In the genomic region with DNA sequence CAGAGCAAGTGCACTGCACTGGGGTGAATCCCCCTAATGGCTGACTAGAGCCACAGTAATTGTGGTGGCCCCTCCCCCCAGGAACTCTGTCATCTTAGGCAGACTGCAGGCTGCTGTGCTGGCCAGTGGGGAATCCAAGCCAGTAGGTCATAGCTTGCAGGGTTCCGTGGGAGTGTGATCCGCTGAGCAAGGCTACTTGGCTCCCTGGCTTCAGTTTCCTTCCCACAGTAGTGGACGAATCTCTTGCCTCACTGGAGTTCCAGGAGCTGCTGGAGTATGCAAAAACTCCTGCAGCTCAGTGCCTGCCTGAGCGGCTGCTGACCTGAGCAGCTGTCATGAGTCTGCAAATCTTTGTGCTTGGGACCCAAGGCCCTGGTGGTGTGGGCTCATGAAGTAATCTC, we compare ENCODE assay signal across 17 cellular contexts. TPM values are rescaled to one million over a fixed set of nuclear protein-coding genes. Genes with fewer than 3 reads are reported as not detected.
DNase-seq lines count a peak whose midpoint lies in the region; ATAC-seq and TF ChIP-seq lines count a peak whose summit lies in the region.
"Had no signal": no experiment of that assay in that cellular context is flagged by ENCODE, and none has a peak within 500 bp of the region (broad histone marks: within the 10 kb centered on the region; RNA-seq: fewer than 3 reads in every experiment).

No MANE protein-coding gene starts in this region.

- H2BK20ac ChIP-seq in H9 (ENCODE audit: low read depth, low read length, poor library complexity, severe bottlenecking), result no peak overlapping the region

- H3K27ac ChIP-seq in H9 (ENCODE audit: insufficient read length, low read depth, low read length) (no peak overlapping the region), foreskin keratinocyte (no peak overlapping the region), neural progenitor cell (no peak overlapping the region)
- H3K27ac ChIP-seq: BLaER1, prostate gland had no signal

- H3K9ac ChIP-seq in H9 (ENCODE audit: extremely low read depth, insufficient read length, low read length) (no peak overlapping the region), neural progenitor cell (no peak overlapping the region)
- H3K9ac ChIP-seq: BLaER1, SK-N-SH had no signal

- H2AFZ ChIP-seq in H9 (ENCODE audit: low read length) (no peak overlapping the region), neural progenitor cell (replicated peaks) (peak overlapping the region; percentile 98)

- no peak overlapping the region for H3K4ac ChIP-seq in H9 (ENCODE audit: low read depth, low read length)

- H3K23me2 ChIP-seq in H9 (ENCODE audit: insufficient read length, low read depth, low read length, poor library complexity, severe bottlenecking), result peaks cover 2% of the 10 kb centered on the region

- no peak overlapping the region for H3K23ac ChIP-seq in H9 (ENCODE audit: insufficient read length, low read depth, low read length)

- H3K79me2 ChIP-seq in H9 (ENCODE audit: insufficient read depth, low read length), result no peaks in the 10 kb centered on the region
- H3K79me2 ChIP-seq in neural progenitor cell (ENCODE audit: low read depth), result no peaks in the 10 kb centered on the region

- no peaks in the 10 kb centered on the region for H3K9me3 ChIP-seq in H9 (ENCODE audit: control insufficient read depth, low read depth, low read length)
- no peaks in the 10 kb centered on the region for H3K9me3 ChIP-seq in neural progenitor cell (ENCODE audit: low read depth)
- H3K9me3 ChIP-seq in T-helper 17 cell (ENCODE audit: control insufficient read depth, low read length, poor library complexity, severe bottlenecking), result no peaks in the 10 kb centered on the region
- H3K9me3 ChIP-seq: prostate gland, SK-N-SH had no signal

- no peak overlapping the region for H2BK5ac ChIP-seq in H9 (ENCODE audit: insufficient read length, low read length)

- H3K4me3 Mint-ChIP-seq in H9 (no peak overlapping the region), neural progenitor cell (no peak overlapping the region), T-helper 17 cell (no peak overlapping the region)
- H3K4me3 Mint-ChIP-seq in effector memory CD8-positive, alpha-beta T cell, result no peak overlapping the region
- H3K4me3 Mint-ChIP-seq: activated naive CD4-positive, alpha-beta T cell treated with anti-CD3 and anti-CD28 coated beads for 36 hours had no signal

- H3K14ac ChIP-seq in H9 (ENCODE audit: insufficient read depth, low read length), result peak overlapping the region; percentile 26; the same call in 1 of the 2 replicates

- H3K36me3 Mint-ChIP-seq in H9 (ENCODE audit: insufficient read depth in 1 of 3, low read depth in 3 of 3) (peaks cover 14 to 25% (median 20%) of the 10 kb centered on the region in 3 experiments), neural progenitor cell (no peaks in the 10 kb centered on the region), T-helper 17 cell (ENCODE audit: low read depth) (no peaks in the 10 kb centered on the region)
- H3K36me3 Mint-ChIP-seq in effector memory CD8-positive, alpha-beta T cell (ENCODE audit: insufficient read depth), result no peaks in the 10 kb centered on the region

- H3K4me2 ChIP-seq in H9 (ENCODE audit: insufficient read depth, insufficient read length, low read length) (no peak overlapping the region), neural progenitor cell (peak overlapping the region; percentile 42)
- H3K4me2 ChIP-seq: BLaER1, SK-N-SH had no signal

- no peak overlapping the region for H4K91ac ChIP-seq in H9 (ENCODE audit: insufficient read length, low read depth, low read length)

- no peaks in the 10 kb centered on the region for H3K36me3 ChIP-seq in neural progenitor cell
- H3K36me3 ChIP-seq: BLaER1, prostate gland had no signal

- H3K4me1 ChIP-seq in H9 (ENCODE audit: insufficient read depth, low read length) (no peaks in the 10 kb centered on the region), foreskin keratinocyte (peaks cover 5% of the 10 kb centered on the region), neural progenitor cell (peaks cover 8% of the 10 kb centered on the region)
- H3K4me1 ChIP-seq: BLaER1, prostate gland had no signal

- no peak overlapping the region for H2BK120ac ChIP-seq in H9 (ENCODE audit: low read depth, low read length, poor library complexity, severe bottlenecking)

- H3K9me3 Mint-ChIP-seq in H9, result peaks cover 29 to 32% of the 10 kb centered on the region in 2 experiments
- peaks cover 18% of the 10 kb centered on the region for H3K9me3 Mint-ChIP-seq in neural progenitor cell
- H3K9me3 Mint-ChIP-seq in effector memory CD8-positive, alpha-beta T cell, result peaks cover 11 to 12% of the 10 kb centered on the region in 2 donors

- H3K27ac Mint-ChIP-seq in H9, result 0 out of 7 replicates have a peak overlapping the region, but pooled peaks of 1 of the 3 experiments have one; percentile 29
- peak overlapping the region; percentile 62 for H3K27ac Mint-ChIP-seq in neural progenitor cell
- no peak overlapping the region for H3K27ac Mint-ChIP-seq in effector memory CD8-positive, alpha-beta T cell
- H3K27ac Mint-ChIP-seq in T-helper 17 cell, result no peak overlapping the region
- H3K27ac Mint-ChIP-seq: activated naive CD4-positive, alpha-beta T cell treated with anti-CD3 and anti-CD28 coated beads for 36 hours; IgD-negative memory B cell had no signal

- H4K5ac ChIP-seq in H9 (ENCODE audit: insufficient read length, low read depth, low read length), result no peak overlapping the region

- H4K20me1 ChIP-seq in H9 (ENCODE audit: control insufficient read depth, insufficient read depth, insufficient read length) (no peaks in the 10 kb centered on the region), neural progenitor cell (ENCODE audit: low read depth) (no peaks in the 10 kb centered on the region)
- H4K20me1 ChIP-seq: BLaER1 had no signal

- H3K18ac ChIP-seq in H9 (ENCODE audit: insufficient read length, low read depth, low read length), result peak overlapping the region; percentile 47

- no peak overlapping the region for H4K8ac ChIP-seq in H9 (replicated peaks; ENCODE audit: insufficient read length, low read depth, low read length)

- DNase-seq in H9 (peak; percentile 79), RKO (ENCODE audit: low spot score) (peak; percentile 8), foreskin keratinocyte (no peak), neural progenitor cell (ENCODE audit: low spot score) (peak; percentile 64), NCI-H2171 (lab: John Stamatoyannopoulos, UW) (no peak), T-helper 17 cell (no peak), DMS79 treated with DMSO at 0.1 percent for 48 hours (lab: John Stamatoyannopoulos, UW) (no peak)
- no peak for DNase-seq in effector memory CD8-positive, alpha-beta T cell
- DNase-seq: activated naive CD4-positive, alpha-beta T cell treated with anti-CD3 and anti-CD28 coated beads for 36 hours; effector CD8-positive, alpha-beta T cell; foreskin fibroblast; SK-N-SH had no signal

- no peak overlapping the region for H2BK15ac ChIP-seq in H9 (ENCODE audit: low read depth, low read length)

- H3T11ph ChIP-seq in H9 (ENCODE audit: low read length), result no peak overlapping the region

- H3K27me3 Mint-ChIP-seq in H9 (ENCODE audit: low read depth), result no peaks in the 10 kb centered on the region; the same call in 1 of the 2 replicates
- no peaks in the 10 kb centered on the region for H3K27me3 Mint-ChIP-seq in neural progenitor cell (ENCODE audit: insufficient read depth, low read depth)
- H3K27me3 Mint-ChIP-seq in effector memory CD8-positive, alpha-beta T cell, result peaks cover 29 to 54% of the 10 kb centered on the region in 2 donors
- peaks cover 7% of the 10 kb centered on the region for H3K27me3 Mint-ChIP-seq in T-helper 17 cell

- no peak overlapping the region for H3K56ac ChIP-seq in H9 (ENCODE audit: insufficient read length, low read depth, low read length)

- no peaks in the 10 kb centered on the region for H3K27me3 ChIP-seq in H9 (ENCODE audit: insufficient read depth, low read length)
- H3K27me3 ChIP-seq in foreskin keratinocyte, result no peaks in the 10 kb centered on the region
- no peaks in the 10 kb centered on the region for H3K27me3 ChIP-seq in neural progenitor cell
- H3K27me3 ChIP-seq: BLaER1 had no signal

- H2AK5ac ChIP-seq in H9 (ENCODE audit: insufficient read length, low read length), result no peak overlapping the region

- H3K4me1 Mint-ChIP-seq in H9 (peaks cover 13 to 15% of the 10 kb centered on the region in 2 experiments), neural progenitor cell (peaks cover 4% of the 10 kb centered on the region), T-helper 17 cell (no peaks in the 10 kb centered on the region)
- no peaks in the 10 kb centered on the region for H3K4me1 Mint-ChIP-seq in effector memory CD8-positive, alpha-beta T cell (ENCODE audit: low read depth in 2 of 2)
- H3K4me1 Mint-ChIP-seq: IgD-negative memory B cell had no signal

- ATAC-seq in foreskin keratinocyte (peak; percentile 40), T-helper 17 cell (no peak)
- ATAC-seq in effector memory CD8-positive, alpha-beta T cell (replicated peaks), result no peak

- TF ChIP-seq CTCF in H9 (conservative IDR thresholded peaks at IDR 0.05) (no peak; the same call in 2 of the 3 replicates), foreskin keratinocyte (conservative IDR thresholded peaks at IDR 0.05) (no peak), neural progenitor cell (IDR thresholded peaks at IDR 0.05) (no peak)

- no peak overlapping the region for H2BK12ac ChIP-seq in H9 (ENCODE audit: insufficient read length, low read depth, low read length)

- WGBS in H9 (ENCODE audit: extremely low coverage, insufficient read length, low lambda C conversion rate), result no CpG with 5 or more reads among the region's 4 CpGs

- H3K79me1 ChIP-seq in H9 (ENCODE audit: insufficient read depth, low read depth, low read length, poor library complexity, severe bottlenecking), result no peaks in the 10 kb centered on the region

- no peak overlapping the region for H3K4me3 ChIP-seq in neural progenitor cell
- H3K4me3 ChIP-seq: BLaER1, prostate gland had no signal

- H3F3A ChIP-seq in neural progenitor cell (ENCODE audit: low read depth), result no peaks in the 10 kb centered on the region

RNA-seq across cellular contexts. Expression of a gene that starts 13.2 kb away (rescaled TPM):
- total RNA-seq in H9 (2021), result not detected in 2 replicates
- total RNA-seq in foreskin keratinocyte, result not detected in 2 replicates
- 0.06 TPM in 1 of 2 replicates, not detected in the other for polyA plus RNA-seq in foreskin keratinocyte
- total RNA-seq in neural progenitor cell (ENCODE audit: low replicate concordance), result not detected in 2 replicates
- total RNA-seq in T-helper 17 cell, result not detected
- total RNA-seq: activated naive CD4-positive, alpha-beta T cell treated with anti-CD3 and anti-CD28 coated beads for 36 hours; H4; prostate gland; subcutaneous adipose tissue had no signal
- polyA plus RNA-seq: IgD-negative memory B cell, SK-N-SH had no signal

RNA-seq across cellular contexts. Expression of a gene that starts 25.5 kb away (rescaled TPM):
- total RNA-seq in H9 (2021) (not detected in 2 replicates), foreskin keratinocyte (not detected in 2 replicates), neural progenitor cell (ENCODE audit: low replicate concordance) (not detected in 2 replicates), T-helper 17 cell (under 1 TPM in 1 of 2 donors, not detected in 1; 0.55 TPM)
- 0.16 TPM in 1 of 2 replicates, not detected in the other for polyA plus RNA-seq in foreskin keratinocyte
- total RNA-seq: activated naive CD4-positive, alpha-beta T cell treated with anti-CD3 and anti-CD28 coated beads for 36 hours; H4 had no signal
- polyA plus RNA-seq: IgD-negative memory B cell had no signal

RNA-seq across cellular contexts. Expression of a gene that starts 46.5 kb away (rescaled TPM):
- total RNA-seq in H9 (2021), result not detected in 2 replicates
- not detected in 2 replicates for total RNA-seq in foreskin keratinocyte
- polyA plus RNA-seq in foreskin keratinocyte, result not detected in 2 replicates
- not detected in 2 replicates for total RNA-seq in neural progenitor cell (ENCODE audit: low replicate concordance)
- total RNA-seq in T-helper 17 cell, result not detected
- total RNA-seq: activated naive CD4-positive, alpha-beta T cell treated with anti-CD3 and anti-CD28 coated beads for 36 hours; H4; prostate gland; subcutaneous adipose tissue had no signal
- polyA plus RNA-seq: IgD-negative memory B cell, SK-N-SH had no signal

RNA-seq across cellular contexts. Expression of a gene that starts 46.5 kb away (rescaled TPM):
- total RNA-seq in H9 (2021), result not detected in 2 replicates
- not detected in 2 replicates for total RNA-seq in foreskin keratinocyte
- not detected in 2 replicates for polyA plus RNA-seq in foreskin keratinocyte
- not detected in 2 replicates for total RNA-seq in neural progenitor cell (ENCODE audit: low replicate concordance)
- not detected for total RNA-seq in T-helper 17 cell
- total RNA-seq: activated naive CD4-positive, alpha-beta T cell treated with anti-CD3 and anti-CD28 coated beads for 36 hours; H4; prostate gland; subcutaneous adipose tissue had no signal
- polyA plus RNA-seq: IgD-negative memory B cell, SK-N-SH had no signal

Comparison
In these comparisons a context has a peak if more than half of its experiments do, and no peak if none do; other contexts are left out.
1. DNase-seq: peak in H9 (single experiment), RKO (single experiment) and neural progenitor cell (single experiment); none in foreskin keratinocyte (0 of 2), NCI-H2171 (single experiment), effector memory CD8-positive, alpha-beta T cell (0 of 3), T-helper 17 cell (0 of 3) and DMS79 treated with DMSO at 0.1 percent for 48 hours (single experiment).